2 cellular contexts compared by ENCODE assay signal in genomic region chr15:40330368-40330836, GRCh38.
TF ChIP-seq lines count a peak whose summit lies in the region.

No MANE protein-coding gene starts in this region.

TF ChIP-seq in WTC11, 78 proteins besides CTCF, POLR2A, EP300 and RAD21 (continued from another document):
- TF ChIP-seq ZSCAN18 (CRISPR knock-in tag; IDR thresholded peaks at IDR 0.05) = no peak
- no peak for TF ChIP-seq HMGXB4 (CRISPR knock-in tag; IDR thresholded peaks at IDR 0.05)
- TF ChIP-seq ZNF138 (CRISPR knock-in tag; conservative IDR thresholded peaks at IDR 0.05) = no peak
- no peak for TF ChIP-seq ZNF281 (CRISPR knock-in tag; IDR thresholded peaks at IDR 0.05)
- TF ChIP-seq ZNF416 (CRISPR knock-in tag; IDR thresholded peaks at IDR 0.05) = no peak
- TF ChIP-seq TCF7 (CRISPR knock-in tag; IDR thresholded peaks at IDR 0.05; ENCODE audit: low read depth) = no peak
- TF ChIP-seq USF1 (CRISPR knock-in tag; IDR thresholded peaks at IDR 0.05) = no peak
- no peak for TF ChIP-seq HMGA2 (CRISPR knock-in tag; IDR thresholded peaks at IDR 0.05)
- no peak for TF ChIP-seq ARID4B (CRISPR knock-in tag; IDR thresholded peaks at IDR 0.05; ENCODE audit: borderline replicate concordance)
- no peak for TF ChIP-seq KAT7 (CRISPR knock-in tag; IDR thresholded peaks at IDR 0.05; ENCODE audit: borderline replicate concordance)
- no peak for TF ChIP-seq IRF2 (CRISPR knock-in tag; IDR thresholded peaks at IDR 0.05; ENCODE audit: borderline replicate concordance, low read depth)

TF ChIP-seq in GM23338, 12 proteins besides CTCF, POLR2A, EP300 and RAD21 (continued from another document):
- no peak for TF ChIP-seq REST (IDR thresholded peaks at IDR 0.05; ENCODE audit: unreplicated experiment)
- TF ChIP-seq ZNF462 (CRISPR knock-in tag; IDR thresholded peaks at IDR 0.05) = no peak
